Comparison of ENCODE assay signal across 24 cellular contexts in the genomic region with DNA sequence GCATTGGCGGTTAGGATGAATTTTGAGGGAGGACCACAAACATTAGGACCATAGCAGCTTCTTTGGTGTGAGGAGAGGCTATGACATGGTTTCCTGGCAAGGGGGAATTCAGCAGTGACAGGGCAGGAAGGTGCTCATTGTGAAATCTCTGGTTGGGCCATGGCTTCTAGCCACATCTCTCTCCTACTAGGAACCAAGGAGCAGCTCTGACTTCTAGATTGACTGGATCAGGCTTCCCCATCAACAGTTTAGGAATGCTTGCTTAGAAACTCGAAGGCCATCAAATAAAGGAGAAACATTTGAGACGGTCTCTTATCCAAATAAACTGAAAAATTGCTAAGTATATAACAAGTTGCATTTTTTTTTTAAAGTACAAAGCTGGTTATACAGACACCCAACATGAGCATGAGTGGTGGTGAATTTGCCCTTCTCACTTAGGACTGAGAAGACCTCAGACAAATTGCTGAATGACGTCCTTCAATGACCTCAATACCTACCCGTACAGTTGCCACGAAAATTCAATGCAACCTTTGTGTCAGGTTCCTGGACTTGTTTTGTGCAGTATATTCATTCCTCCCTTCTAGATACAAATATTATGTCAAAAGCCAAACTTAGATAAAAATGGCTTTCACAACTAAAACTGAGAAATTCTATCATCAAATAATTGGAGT.
DNase-seq lines count a peak whose midpoint lies in the region; ATAC-seq and TF ChIP-seq lines count a peak whose summit lies in the region.
"Had no signal": no experiment of that assay in that cellular context is flagged by ENCODE, and none has a peak within 500 bp of the region (broad histone marks: within the 10 kb centered on the region; RNA-seq: fewer than 3 reads in every experiment).

No MANE protein-coding gene starts in this region.

- H3K4me1 Mint-ChIP-seq in activated CD4-positive, alpha-beta memory T cell treated with anti-CD3 and anti-CD28 coated beads for 36 hours (ENCODE audit: low read depth) = peaks cover 6% of the 10 kb centered on the region
- H3K4me1 Mint-ChIP-seq in activated CD4-positive, alpha-beta memory T cell treated with anti-CD3 and anti-CD28 coated beads, Interleukin-2, amount 10 ng/mL, durations not matched to agents 7 days and 5 days = peaks cover 31% of the 10 kb centered on the region

- POLR2A ChIA-PET in activated CD4-positive, alpha-beta memory T cell treated with anti-CD3 and anti-CD28 coated beads for 36 hours (lab: Charles Lee) = interaction anchor here (0.7 kb wide), 1 partner anchor 125 kb away, joined by 6 read pairs; no protein-coding TSS in a partner anchor
- POLR2A ChIA-PET in activated CD4-positive, alpha-beta memory T cell treated with anti-CD3 and anti-CD28 coated beads, Interleukin-2, amount 10 ng/mL, durations not matched to agents 7 days and 5 days (lab: Charles Lee) = interaction anchor here (1.0 to 1.2 kb wide), 2 partner anchors 140 to 199 kb away, joined by 3 read pairs; no protein-coding TSS in a partner anchor

- ATAC-seq in gastrocnemius medialis = peak; percentile 65 to 79
- ATAC-seq in activated CD4-positive, CD25-positive, alpha-beta regulatory T cell treated with anti-CD3 and anti-CD28 coated beads, Interleukin-2, amount 50 U/mL, for 24 hours = no peak
- ATAC-seq in GM19395 (IDR thresholded peaks at IDR 0.05; ENCODE audit: unreplicated experiment) = no peak
- ATAC-seq in GM19035 (IDR thresholded peaks at IDR 0.05; ENCODE audit: unreplicated experiment) = no peak
- ATAC-seq: activated CD8-positive, alpha-beta memory T cell treated with anti-CD3 and anti-CD28 coated beads, Interleukin-2, amount 10 ng/mL, durations not matched to agents 7 days and 5 days; activated naive CD8-positive, alpha-beta T cell treated with anti-CD3 and anti-CD28 coated beads, Interleukin-2, amount 50 U/mL, for 24 hours; body of pancreas; left ventricle myocardium superior; mucosa of descending colon had no signal

- H3K27me3 ChIP-seq in gastrocnemius medialis = no peaks in the 10 kb centered on the region
- H3K27me3 ChIP-seq: body of pancreas had no signal

- H3K27ac Mint-ChIP-seq in activated CD4-positive, alpha-beta memory T cell treated with anti-CD3 and anti-CD28 coated beads for 36 hours = no peak overlapping the region
- H3K27ac Mint-ChIP-seq in activated CD4-positive, alpha-beta memory T cell treated with anti-CD3 and anti-CD28 coated beads, Interleukin-2, amount 10 ng/mL, durations not matched to agents 7 days and 5 days = no peak overlapping the region
- H3K27ac Mint-ChIP-seq: activated CD8-positive, alpha-beta memory T cell treated with anti-CD3 and anti-CD28 coated beads, Interleukin-2, amount 10 ng/mL, durations not matched to agents 7 days and 5 days; activated naive CD8-positive, alpha-beta T cell treated with anti-CD3 and anti-CD28 coated beads, Interleukin-2, amount 50 U/mL, for 24 hours; endodermal cell; type B pancreatic cell had no signal

- in situ Hi-C loops in gastrocnemius medialis (cut with MboI; ENCODE audit: low sequenced_read_pairs in 4 of 4) = no loop called here

- no peak overlapping the region for H3K4me3 ChIP-seq in fibroblast of pulmonary artery (replicated peaks; ENCODE audit: low read depth, low read length)
- no peak overlapping the region for H3K4me3 ChIP-seq in gastrocnemius medialis
- H3K4me3 ChIP-seq: body of pancreas, mucosa of descending colon, SK-N-MC, smooth muscle cell had no signal

- CTCF ChIA-PET in activated CD4-positive, alpha-beta memory T cell treated with anti-CD3 and anti-CD28 coated beads for 36 hours (lab: Charles Lee) = no interaction called here
- CTCF ChIA-PET in activated CD4-positive, alpha-beta memory T cell treated with anti-CD3 and anti-CD28 coated beads, Interleukin-2, amount 10 ng/mL, durations not matched to agents 7 days and 5 days (lab: Charles Lee) = no interaction called here

- no peak overlapping the region for H3K27ac ChIP-seq in gastrocnemius medialis
- H3K27ac ChIP-seq: body of pancreas, SK-N-MC had no signal

- no peaks in the 10 kb centered on the region for H3K36me3 Mint-ChIP-seq in activated CD4-positive, alpha-beta memory T cell treated with anti-CD3 and anti-CD28 coated beads for 36 hours
- peaks cover 15% of the 10 kb centered on the region for H3K36me3 Mint-ChIP-seq in activated CD4-positive, alpha-beta memory T cell treated with anti-CD3 and anti-CD28 coated beads, Interleukin-2, amount 10 ng/mL, durations not matched to agents 7 days and 5 days (ENCODE audit: low read depth)
- H3K36me3 Mint-ChIP-seq: type B pancreatic cell had no signal

- H3K36me3 ChIP-seq in gastrocnemius medialis = no peaks in the 10 kb centered on the region

- no peaks in the 10 kb centered on the region for H3K9me3 Mint-ChIP-seq in activated CD4-positive, alpha-beta memory T cell treated with anti-CD3 and anti-CD28 coated beads for 36 hours
- H3K9me3 Mint-ChIP-seq in activated CD4-positive, alpha-beta memory T cell treated with anti-CD3 and anti-CD28 coated beads, Interleukin-2, amount 10 ng/mL, durations not matched to agents 7 days and 5 days = peaks cover 7% of the 10 kb centered on the region
- H3K9me3 Mint-ChIP-seq: activated naive CD8-positive, alpha-beta T cell treated with anti-CD3 and anti-CD28 coated beads, Interleukin-2, amount 50 U/mL, for 24 hours; type B pancreatic cell had no signal

- H3K4me3 Mint-ChIP-seq in activated CD4-positive, alpha-beta memory T cell treated with anti-CD3 and anti-CD28 coated beads for 36 hours = no peak overlapping the region
- no peak overlapping the region for H3K4me3 Mint-ChIP-seq in activated CD4-positive, alpha-beta memory T cell treated with anti-CD3 and anti-CD28 coated beads, Interleukin-2, amount 10 ng/mL, durations not matched to agents 7 days and 5 days
- H3K4me3 Mint-ChIP-seq: activated CD8-positive, alpha-beta memory T cell treated with anti-CD3 and anti-CD28 coated beads, Interleukin-2, amount 10 ng/mL, durations not matched to agents 7 days and 5 days; activated naive CD8-positive, alpha-beta T cell treated with anti-CD3 and anti-CD28 coated beads, Interleukin-2, amount 50 U/mL, for 24 hours; endodermal cell; type B pancreatic cell had no signal

- TF ChIP-seq CTCF in fibroblast of pulmonary artery (IDR thresholded peaks at IDR 0.05; ENCODE audit: low read length, missing control alignments) (no peak), gastrocnemius medialis (IDR thresholded peaks at IDR 0.05 in 4 of 5, conservative IDR thresholded peaks at IDR 0.05 in 1 of 5) (no peak)

- intact Hi-C loops in activated CD4-positive, alpha-beta memory T cell treated with anti-CD3 and anti-CD28 coated beads for 36 hours (cut with micrococcal nuclease) = no loop called here
- intact Hi-C loops in gastrocnemius medialis (cut with DNase I; ENCODE audit: low total_unique reads) = no loop called here

- H3K27me3 Mint-ChIP-seq in activated CD4-positive, alpha-beta memory T cell treated with anti-CD3 and anti-CD28 coated beads for 36 hours = no peaks in the 10 kb centered on the region
- H3K27me3 Mint-ChIP-seq in activated CD4-positive, alpha-beta memory T cell treated with anti-CD3 and anti-CD28 coated beads, Interleukin-2, amount 10 ng/mL, durations not matched to agents 7 days and 5 days = no peaks in the 10 kb centered on the region
- H3K27me3 Mint-ChIP-seq: activated CD8-positive, alpha-beta memory T cell treated with anti-CD3 and anti-CD28 coated beads, Interleukin-2, amount 10 ng/mL, durations not matched to agents 7 days and 5 days; activated naive CD8-positive, alpha-beta T cell treated with anti-CD3 and anti-CD28 coated beads, Interleukin-2, amount 50 U/mL, for 24 hours; type B pancreatic cell had no signal

- H3K4me1 ChIP-seq in gastrocnemius medialis = peaks cover 7 to 25% of the 10 kb centered on the region in 2 donors
- H3K4me1 ChIP-seq: body of pancreas had no signal

- H3K9me3 ChIP-seq in gastrocnemius medialis = no peaks in the 10 kb centered on the region
- H3K9me3 ChIP-seq: body of pancreas, mucosa of descending colon had no signal

- DNase-seq in activated CD4-positive, alpha-beta memory T cell treated with anti-CD3 and anti-CD28 coated beads for 36 hours = peak; percentile 26
- DNase-seq in activated CD4-positive, alpha-beta memory T cell treated with anti-CD3 and anti-CD28 coated beads, Interleukin-2, amount 10 ng/mL, durations not matched to agents 7 days and 5 days = no peak
- DNase-seq in SKM-1 (lab: John Stamatoyannopoulos, UW; ENCODE audit: unreplicated experiment) (peak; percentile 41), fibroblast of pulmonary artery (ENCODE audit: low read depth) (peak; percentile 36), gastrocnemius medialis (peak in 1 of 2 donors; percentile 54)
- DNase-seq: 8988T; activated CD4-positive, CD25-positive, alpha-beta regulatory T cell; activated CD8-positive, alpha-beta memory T cell treated with anti-CD3 and anti-CD28 coated beads, Interleukin-2, amount 10 ng/mL, durations not matched to agents 7 days and 5 days; activated naive CD8-positive, alpha-beta T cell treated with anti-CD3 and anti-CD28 coated beads, Interleukin-2, amount 50 U/mL, for 24 hours; body of pancreas; endodermal cell; left ventricle myocardium superior; mucosa of descending colon; NCI-H2081; NCI-H446 treated with DMSO at 0.1 percent for 48 hours; NK-92 treated with Interleukin-12 subunit alpha and Interleukin-12 subunit beta, amount 100 ng/mL, for 24 hours; stimulated activated CD4-positive, alpha-beta T cell treated with anti-CD3 and anti-CD28 coated beads, Interleukin-4, amount 100 ng/mL, for 1 hour; T1000 had no signal

- no peak for TF ChIP-seq POLR2A in gastrocnemius medialis (IDR thresholded peaks at IDR 0.05)

Comparison
In these comparisons a context has a peak if more than half of its experiments do, and no peak if none do; other contexts are left out.
1. ATAC-seq: peak in gastrocnemius medialis (2 of 2); none in activated CD4-positive, CD25-positive, alpha-beta regulatory T cell treated with anti-CD3 and anti-CD28 coated beads, Interleukin-2, amount 50 U/mL, for 24 hours (0 of 2), GM19395 (single experiment) and GM19035 (single experiment).